In genomic region chr13:33092422-33092987, GRCh38 we compare ENCODE assay signal across 27 cellular contexts.
DNase-seq lines count a peak whose midpoint lies in the region; ATAC-seq and TF ChIP-seq lines count a peak whose summit lies in the region.
"Had no signal": no experiment of that assay in that cellular context is flagged by ENCODE, and none has a peak within 500 bp of the region (broad histone marks: within the 10 kb centered on the region; RNA-seq: fewer than 3 reads in every experiment).

No MANE protein-coding gene starts in this region.

- intact Hi-C loops in left ventricle myocardium superior (cut with micrococcal nuclease), result no loop called here

- TF ChIP-seq POLR2A in erythroblast (IDR thresholded peaks at IDR 0.05; ENCODE audit: low read length), result no peak

- DNase-seq in NCI-H82 (lab: John Stamatoyannopoulos, UW) (peak; percentile 25), NCI-H82 treated with DMSO at 0.1 percent for 48 hours (lab: John Stamatoyannopoulos, UW; ENCODE audit: unreplicated experiment) (no peak), NCI-H526 (lab: John Stamatoyannopoulos, UW) (peak; percentile 81 to 82), left ventricle myocardium superior (no peak), pulmonary artery endothelial cell (ENCODE audit: low read depth, low spot score) (peak; percentile 32), erythroblast (lab: John Stamatoyannopoulos, UW) (no peak)
- DNase-seq: activated CD4-positive, alpha-beta memory T cell treated with anti-CD3 and anti-CD28 coated beads for 36 hours; activated naive CD4-positive, alpha-beta T cell; activated naive CD8-positive, alpha-beta T cell treated with anti-CD3 and anti-CD28 coated beads, Interleukin-2, amount 50 U/mL, for 24 hours; Calu3; DMS79; GF-D8; H7; KG1; mucosa of descending colon; natural killer cell; NCI-H1092 treated with DMSO at 0.1 percent for 48 hours; NCI-H187; NCI-H69; retina; SHP77 treated with DMSO at 0.1 percent for 48 hours; small intestine; T-helper 2 cell had no signal

- ATAC-seq in left ventricle myocardium superior, result peak; percentile 39
- ATAC-seq in GM18517 (IDR thresholded peaks at IDR 0.05; ENCODE audit: unreplicated experiment), result no peak
- ATAC-seq in GM19455 (IDR thresholded peaks at IDR 0.05; ENCODE audit: unreplicated experiment), result no peak
- ATAC-seq: activated CD4-positive, CD25-positive, alpha-beta regulatory T cell treated with anti-CD3 and anti-CD28 coated beads, Interleukin-2, amount 50 U/mL, for 24 hours; activated naive CD8-positive, alpha-beta T cell treated with anti-CD3 and anti-CD28 coated beads, Interleukin-2, amount 50 U/mL, for 24 hours; mucosa of descending colon; natural killer cell; Panc1 had no signal

Comparison
In these comparisons a context has a peak if more than half of its experiments do, and no peak if none do; other contexts are left out.
1. DNase-seq: peak in NCI-H82 (single experiment), NCI-H526 (2 of 2) and pulmonary artery endothelial cell (single experiment); none in NCI-H82 treated with DMSO at 0.1 percent for 48 hours (single experiment), left ventricle myocardium superior (single experiment) and erythroblast (0 of 2).